1 cellular context compared by ENCODE assay signal in the genomic region with DNA sequence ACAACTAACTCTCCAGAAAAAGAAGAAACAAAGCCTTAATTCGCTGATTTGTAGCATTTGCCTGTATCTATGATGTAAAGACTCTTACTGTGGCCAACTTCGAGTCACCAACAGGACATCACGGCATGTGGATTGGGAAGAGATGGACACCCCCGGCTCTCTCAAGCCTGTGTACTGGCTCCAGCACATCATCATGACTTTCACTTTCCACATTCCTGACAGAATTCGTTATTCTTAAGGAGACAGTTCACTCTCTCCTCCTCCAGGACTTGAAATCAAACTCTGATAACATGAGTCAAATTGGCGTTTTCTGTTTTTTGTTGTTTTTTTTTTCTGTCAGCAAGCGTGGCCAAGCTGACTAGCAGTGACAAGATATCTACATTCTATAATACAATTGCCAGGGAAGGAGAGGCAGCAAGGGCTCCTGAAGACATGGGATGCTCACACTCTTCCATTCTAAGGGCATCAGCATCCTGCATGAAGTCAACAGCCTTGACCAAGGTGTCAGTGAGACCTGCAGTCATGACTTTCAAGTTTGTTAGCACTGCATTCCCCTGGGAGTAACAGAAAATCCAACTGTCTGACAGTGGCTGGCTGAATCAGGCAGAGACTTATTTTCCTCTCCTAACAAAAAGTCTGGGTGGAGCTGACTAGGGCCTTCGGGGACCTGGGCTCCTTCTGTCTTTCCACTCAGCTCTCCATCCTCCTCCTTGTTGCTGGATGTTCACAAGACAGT.
TF ChIP-seq lines count a peak whose summit lies in the region.

No MANE protein-coding gene starts in this region.

TF ChIP-seq in GM12878, 131 proteins besides CTCF, POLR2A, EP300 and RAD21:
- TF ChIP-seq NBN (IDR thresholded peaks at IDR 0.05) (no peak), MEF2B (IDR thresholded peaks at IDR 0.05; ENCODE audit: partially characterized antibody, poor library complexity, severe bottlenecking) (peak; percentile 70)
- TF ChIP-seq, protein P1, sequence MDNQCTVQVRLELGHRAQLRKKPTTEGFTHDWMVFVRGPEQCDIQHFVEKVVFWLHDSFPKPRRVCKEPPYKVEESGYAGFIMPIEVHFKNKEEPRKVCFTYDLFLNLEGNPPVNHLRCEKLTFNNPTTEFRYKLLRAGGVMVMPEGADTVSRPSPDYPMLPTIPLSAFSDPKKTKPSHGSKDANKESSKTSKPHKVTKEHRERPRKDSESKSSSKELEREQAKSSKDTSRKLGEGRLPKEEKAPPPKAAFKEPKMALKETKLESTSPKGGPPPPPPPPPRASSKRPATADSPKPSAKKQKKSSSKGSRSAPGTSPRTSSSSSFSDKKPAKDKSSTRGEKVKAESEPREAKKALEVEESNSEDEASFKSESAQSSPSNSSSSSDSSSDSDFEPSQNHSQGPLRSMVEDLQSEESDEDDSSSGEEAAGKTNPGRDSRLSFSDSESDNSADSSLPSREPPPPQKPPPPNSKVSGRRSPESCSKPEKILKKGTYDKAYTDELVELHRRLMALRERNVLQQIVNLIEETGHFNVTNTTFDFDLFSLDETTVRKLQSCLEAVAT (IDR thresholded peaks at IDR 0.05): 0 out of 2 replicates have a peak, but pooled peaks have one; percentile 46
